Comparison of ENCODE assay signal across 19 cellular contexts in the genomic region with DNA sequence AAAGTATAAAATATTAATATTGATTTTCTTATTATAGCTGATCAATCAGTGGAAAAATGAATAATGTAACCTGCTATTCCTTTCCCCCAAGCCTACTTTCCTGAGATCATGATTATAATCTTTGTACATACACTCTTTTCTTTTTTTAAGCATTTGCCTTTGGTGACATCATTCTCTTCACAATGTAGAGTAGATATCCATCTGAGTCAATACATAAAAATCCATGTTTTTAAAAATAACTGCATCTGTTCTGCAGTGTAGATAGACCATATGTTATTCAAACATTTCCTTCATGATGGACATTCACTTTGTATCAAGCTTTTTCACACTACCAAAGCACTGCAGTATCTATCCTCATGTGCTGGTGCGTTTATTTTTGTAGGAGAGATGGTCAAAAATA.
"Had no signal": no experiment of that assay in that cellular context is flagged by ENCODE, and none has a peak within 500 bp of the region (broad histone marks: within the 10 kb centered on the region; RNA-seq: fewer than 3 reads in every experiment).

No MANE protein-coding gene starts in this region.

- ATAC-seq: activated T-helper 17 cell treated with anti-CD3 and anti-CD28 coated beads, Interleukin-2, amount 50 U/mL, for 72 hours; gastroesophageal sphincter; left lobe of liver; natural killer cell; T-cell had no signal

- H3K4me1 ChIP-seq: uterus had no signal

- DNase-seq: activated CD4-positive, CD25-positive, alpha-beta regulatory T cell treated with anti-CD3 and anti-CD28 coated beads, Interleukin-2, amount 50 U/mL, for 72 hours; activated naive CD4-positive, alpha-beta T cell treated with Interleukin-2 at 50 U/mL for 16 hours; activated T-cell treated with anti-CD3 and anti-CD28 coated beads for 4 hours; aorta; esophagus squamous epithelium; mammary epithelial cell; natural killer cell; stimulated activated CD4-positive, alpha-beta T cell treated with anti-CD3 and anti-CD28 coated beads, Interleukin-4, amount 100 ng/mL, for 24 hours; stimulated activated naive CD4-positive, alpha-beta T cell; T-cell; T-helper 9 cell; uterus had no signal

- H3K9me3 ChIP-seq: esophagus squamous epithelium, gastroesophageal sphincter, neutrophil, tibial nerve, uterus had no signal

- H3K27me3 ChIP-seq: esophagus squamous epithelium, gastroesophageal sphincter, hepatocyte, neutrophil, tibial nerve, uterus had no signal

- H3K4me3 ChIP-seq: esophagus squamous epithelium, gastroesophageal sphincter, hepatocyte, skin epidermis, tibial nerve, uterus had no signal

- H3K36me3 ChIP-seq: esophagus squamous epithelium, gastroesophageal sphincter, neutrophil, tibial nerve, uterus had no signal

- H3K4me2 ChIP-seq: hepatocyte had no signal

- H2AFZ ChIP-seq: hepatocyte had no signal

- H3K27ac ChIP-seq: esophagus squamous epithelium, gastroesophageal sphincter, hepatocyte, neutrophil, skin epidermis, tibial nerve, uterus had no signal
